Comparison of ENCODE assay signal across 31 cellular contexts in the genomic region with DNA sequence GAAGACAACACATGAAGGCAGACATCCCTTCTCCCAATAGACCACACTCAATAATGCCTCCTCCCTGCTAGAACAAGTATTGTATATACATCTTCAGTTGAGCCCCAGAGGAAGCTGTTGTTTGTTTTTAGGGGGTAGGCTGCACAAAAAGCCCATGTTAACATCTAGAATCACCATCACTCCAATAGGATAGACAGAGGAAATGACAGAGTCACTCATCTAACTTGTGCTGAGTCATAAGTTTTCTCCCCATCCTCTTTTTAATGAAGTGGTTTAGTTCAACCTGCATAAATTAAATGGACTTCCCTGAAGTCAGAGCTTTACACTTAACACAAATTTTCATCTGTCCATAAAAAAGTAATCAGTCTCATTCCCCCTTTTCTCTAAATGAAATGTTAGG.
"Had no signal": no experiment of that assay in that cellular context is flagged by ENCODE, and none has a peak within 500 bp of the region (broad histone marks: within the 10 kb centered on the region; RNA-seq: fewer than 3 reads in every experiment).

No MANE protein-coding gene starts in this region.

- H3K27me3 Mint-ChIP-seq: stimulated activated naive CD8-positive, alpha-beta T cell treated with anti-CD3 and anti-CD28 coated beads, Interleukin-15, amount 100 ng/mL, for 72 hours had no signal

- H3K36me3 ChIP-seq: prostate gland, right atrium auricular region, suprapubic skin, transverse colon, upper lobe of right lung, uterus had no signal

- H3K4me1 ChIP-seq: esophagus squamous epithelium, prostate gland, right atrium auricular region, suprapubic skin, transverse colon, upper lobe of right lung, uterus had no signal

- H3K4me3 ChIP-seq: coronary artery, esophagus squamous epithelium, lung, mucosa of descending colon, prostate gland, right atrium auricular region, smooth muscle cell, suprapubic skin, transverse colon, upper lobe of right lung, uterus had no signal

- H3K9me3 ChIP-seq: prostate gland, right atrium auricular region, suprapubic skin, transverse colon, upper lobe of right lung, uterus had no signal

- H3K27me3 ChIP-seq: esophagus squamous epithelium, right atrium auricular region, suprapubic skin, transverse colon, upper lobe of right lung, uterus had no signal

- H3K27ac ChIP-seq: coronary artery, esophagus squamous epithelium, prostate gland, right atrium auricular region, suprapubic skin, transverse colon, upper lobe of right lung, uterus had no signal

- H3K4me1 Mint-ChIP-seq: immature natural killer cell, naive B cell had no signal

- H3K4me3 Mint-ChIP-seq: immature natural killer cell; memory B cell; mesothelial cell of epicardium; naive B cell; natural killer cell treated with Interleukin-12 subunit alpha and Interleukin-12 subunit beta and Interleukin-15 and Interleukin-18, amount 100 ng/mL, for 72 hours; stimulated activated naive CD8-positive, alpha-beta T cell treated with anti-CD3 and anti-CD28 coated beads, Interleukin-15, amount 100 ng/mL, for 72 hours had no signal

- DNase-seq: dermis blood vessel endothelial cell; effector memory CD4-positive, alpha-beta T cell; erythroblast; esophagus squamous epithelium; foreskin melanocyte; hypothalamus; immature natural killer cell; islet precursor cell; kidney glomerular epithelial cell; mucosa of descending colon; naive B cell; nucleus accumbens; stimulated activated CD4-positive, alpha-beta T cell treated with anti-CD3 and anti-CD28 coated beads, Interleukin-12 subunit alpha, Interleukin-12 subunit beta, amount 100 ng/mL, for 4 hours; stimulated activated CD4-positive, alpha-beta T cell treated with anti-CD3 and anti-CD28 coated beads, Interleukin-1b, Interleukin-23, amount 100 ng/mL, for 48 hours; stimulated activated CD4-positive, alpha-beta T cell treated with anti-CD3 and anti-CD28 coated beads, Interleukin-4, amount 100 ng/mL, for 1 hour; stimulated activated CD8-positive, alpha-beta memory T cell treated with anti-CD3 and anti-CD28 coated beads, Interleukin-4, amount 100 ng/mL, for 48 hours; stimulated activated naive CD4-positive, alpha-beta T cell; stimulated activated naive CD8-positive, alpha-beta T cell treated with anti-CD3 and anti-CD28 coated beads, Interleukin-15, amount 100 ng/mL, for 72 hours; transverse colon; upper lobe of right lung; uterus had no signal

- ATAC-seq: mucosa of descending colon; natural killer cell treated with Interleukin-12 subunit alpha and Interleukin-12 subunit beta and Interleukin-15 and Interleukin-18, amount 100 ng/mL, for 72 hours; sciatic nerve; stimulated activated naive CD8-positive, alpha-beta T cell treated with anti-CD3 and anti-CD28 coated beads, Interleukin-15, amount 100 ng/mL, for 72 hours; upper lobe of right lung had no signal

- H3K4me2 ChIP-seq: smooth muscle cell had no signal

- H3K27ac Mint-ChIP-seq: immature natural killer cell; memory B cell; mesothelial cell of epicardium; natural killer cell treated with Interleukin-12 subunit alpha and Interleukin-12 subunit beta and Interleukin-15 and Interleukin-18, amount 100 ng/mL, for 72 hours; stimulated activated naive CD8-positive, alpha-beta T cell treated with anti-CD3 and anti-CD28 coated beads, Interleukin-15, amount 100 ng/mL, for 72 hours had no signal
